Comparison of ENCODE assay signal across 1 cellular context in genomic region chr15:65791335-65792129, GRCh38.
A peak's percentile ranks its signal among the peaks of the same experiment; 100 is the strongest.
TF ChIP-seq lines count a peak whose summit lies in the region.

No MANE protein-coding gene starts in this region.

TF ChIP-seq in GM12878, 131 proteins besides CTCF, POLR2A, EP300 and RAD21 (continued from another document and continues in another):
- TF ChIP-seq, protein P1, sequence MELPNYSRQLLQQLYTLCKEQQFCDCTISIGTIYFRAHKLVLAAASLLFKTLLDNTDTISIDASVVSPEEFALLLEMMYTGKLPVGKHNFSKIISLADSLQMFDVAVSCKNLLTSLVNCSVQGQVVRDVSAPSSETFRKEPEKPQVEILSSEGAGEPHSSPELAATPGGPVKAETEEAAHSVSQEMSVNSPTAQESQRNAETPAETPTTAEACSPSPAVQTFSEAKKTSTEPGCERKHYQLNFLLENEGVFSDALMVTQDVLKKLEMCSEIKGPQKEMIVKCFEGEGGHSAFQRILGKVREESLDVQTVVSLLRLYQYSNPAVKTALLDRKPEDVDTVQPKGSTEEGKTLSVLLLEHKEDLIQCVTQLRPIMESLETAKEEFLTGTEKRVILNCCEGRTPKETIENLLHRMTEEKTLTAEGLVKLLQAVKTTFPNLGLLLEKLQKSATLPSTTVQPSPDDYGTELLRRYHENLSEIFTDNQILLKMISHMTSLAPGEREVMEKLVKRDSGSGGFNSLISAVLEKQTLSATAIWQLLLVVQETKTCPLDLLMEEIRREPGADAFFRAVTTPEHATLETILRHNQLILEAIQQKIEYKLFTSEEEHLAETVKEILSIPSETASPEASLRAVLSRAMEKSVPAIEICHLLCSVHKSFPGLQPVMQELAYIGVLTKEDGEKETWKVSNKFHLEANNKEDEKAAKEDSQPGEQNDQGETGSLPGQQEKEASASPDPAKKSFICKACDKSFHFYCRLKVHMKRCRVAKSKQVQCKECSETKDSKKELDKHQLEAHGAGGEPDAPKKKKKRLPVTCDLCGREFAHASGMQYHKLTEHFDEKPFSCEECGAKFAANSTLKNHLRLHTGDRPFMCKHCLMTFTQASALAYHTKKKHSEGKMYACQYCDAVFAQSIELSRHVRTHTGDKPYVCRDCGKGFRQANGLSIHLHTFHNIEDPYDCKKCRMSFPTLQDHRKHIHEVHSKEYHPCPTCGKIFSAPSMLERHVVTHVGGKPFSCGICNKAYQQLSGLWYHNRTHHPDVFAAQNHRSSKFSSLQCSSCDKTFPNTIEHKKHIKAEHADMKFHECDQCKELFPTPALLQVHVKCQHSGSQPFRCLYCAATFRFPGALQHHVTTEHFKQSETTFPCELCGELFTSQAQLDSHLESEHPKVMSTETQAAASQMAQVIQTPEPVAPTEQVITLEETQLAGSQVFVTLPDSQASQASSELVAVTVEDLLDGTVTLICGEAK (IDR thresholded peaks at IDR 0.05; ENCODE audit: borderline replicate concordance) = no peak
- TF ChIP-seq ZZZ3 (IDR thresholded peaks at IDR 0.05; ENCODE audit: control insufficient read depth, insufficient read length, low read depth) (no peak), ZNF217 (IDR thresholded peaks at IDR 0.05) (no peak), RB1 (IDR thresholded peaks at IDR 0.05; ENCODE audit: borderline replicate concordance) (no peak), MTA2 (IDR thresholded peaks at IDR 0.05; ENCODE audit: low read depth) (peak; percentile 39; the same call in 1 of the 2 replicates), KAT2A (conservative IDR thresholded peaks at IDR 0.05; ENCODE audit: control insufficient read depth, low read depth, low read length) (no peak), CREM (IDR thresholded peaks at IDR 0.05; ENCODE audit: low read depth) (no peak), BACH1 (IDR thresholded peaks at IDR 0.05; ENCODE audit: borderline replicate concordance) (peak; percentile 84), YBX1 (IDR thresholded peaks at IDR 0.05) (no peak), PRDM15 (CRISPR knock-in tag; IDR thresholded peaks at IDR 0.05) (no peak), POLR2AphosphoS2 (IDR thresholded peaks at IDR 0.05; ENCODE audit: low read depth, low read length) (peak; percentile 60; the same call in 1 of the 2 replicates), HSF1 (IDR thresholded peaks at IDR 0.05; ENCODE audit: low read depth, low read length) (no peak), ASH2L (IDR thresholded peaks at IDR 0.05; ENCODE audit: borderline replicate concordance, low read depth) (no peak), SPI1 (IDR thresholded peaks at IDR 0.05; ENCODE audit: borderline replicate concordance, insufficient read depth, low read depth, low read length) (no peak), IKZF2 (IDR thresholded peaks at IDR 0.05) (peak; percentile 63 to 74), SREBF2 (IDR thresholded peaks at IDR 0.05; ENCODE audit: low read length) (no peak), MTA3 (IDR thresholded peaks at IDR 0.05; ENCODE audit: borderline replicate concordance, low read length) (no peak), YY1 (IDR thresholded peaks at IDR 0.05; ENCODE audit: low read depth, low read length) (no peak), IRF4 (IDR thresholded peaks at IDR 0.05; ENCODE audit: low read depth, low read length) (no peak), ZNF207 (IDR thresholded peaks at IDR 0.05; ENCODE audit: borderline replicate concordance) (no peak), CEBPB (IDR thresholded peaks at IDR 0.05; ENCODE audit: borderline replicate concordance in 1 of 2, low read depth in 2 of 2, low read length in 2 of 2) (no peak), MYB (IDR thresholded peaks at IDR 0.05; ENCODE audit: borderline replicate concordance, low read depth, low read length) (no peak), RFX5 (IDR thresholded peaks at IDR 0.05; ENCODE audit: low read depth, low read length) (no peak), TCF12 (IDR thresholded peaks at IDR 0.05; ENCODE audit: low read depth, low read length) (peak; percentile 81; the same call in 1 of the 2 replicates), TCF3 (IDR thresholded peaks at IDR 0.05; ENCODE audit: borderline replicate concordance, insufficient read depth, low read depth, low read length) (0 out of 2 replicates have a peak, but pooled peaks have one; percentile 70), BCL11A (IDR thresholded peaks at IDR 0.05; ENCODE audit: low read depth, low read length) (no peak), SRF (IDR thresholded peaks at IDR 0.05; ENCODE audit: low read depth in 2 of 2, low read length in 2 of 2) (no peak), CREB1 (IDR thresholded peaks at IDR 0.05; ENCODE audit: low read depth) (no peak; the same call in 1 of the 2 replicates), IKZF1 (conservative IDR thresholded peaks at IDR 0.05) (peak; percentile 73), BCL3 (IDR thresholded peaks at IDR 0.05; ENCODE audit: borderline replicate concordance, insufficient read depth, low read depth, low read length, poor library complexity, severe bottlenecking) (peak; percentile 38), HDGF (IDR thresholded peaks at IDR 0.05) (no peak), MEF2A (IDR thresholded peaks at IDR 0.05; ENCODE audit: insufficient read depth, low read depth, low read length) (no peak), PAX5 (IDR thresholded peaks at IDR 0.05; ENCODE audit: borderline replicate concordance, low read depth, low read length) (no peak), SMAD5 (IDR thresholded peaks at IDR 0.05; ENCODE audit: low read depth) (no peak), PAX8 (IDR thresholded peaks at IDR 0.05) (no peak), NFXL1 (IDR thresholded peaks at IDR 0.05; ENCODE audit: borderline replicate concordance) (no peak), BRCA1 (IDR thresholded peaks at IDR 0.05; ENCODE audit: low read depth, low read length) (no peak; the same call in 1 of the 2 replicates), DPF2 (IDR thresholded peaks at IDR 0.05) (peak; percentile 43; the same call in 1 of the 2 replicates), TARDBP (IDR thresholded peaks at IDR 0.05; ENCODE audit: borderline replicate concordance) (no peak), TCF7 (IDR thresholded peaks at IDR 0.05; ENCODE audit: borderline replicate concordance) (peak; percentile 60; the same call in 1 of the 2 replicates), STAT3 (IDR thresholded peaks at IDR 0.05; ENCODE audit: low read depth, low read length) (no peak), ZNF24 (IDR thresholded peaks at IDR 0.05) (no peak), RBBP5 (conservative IDR thresholded peaks at IDR 0.05) (no peak)
- TF ChIP-seq, protein P2, sequence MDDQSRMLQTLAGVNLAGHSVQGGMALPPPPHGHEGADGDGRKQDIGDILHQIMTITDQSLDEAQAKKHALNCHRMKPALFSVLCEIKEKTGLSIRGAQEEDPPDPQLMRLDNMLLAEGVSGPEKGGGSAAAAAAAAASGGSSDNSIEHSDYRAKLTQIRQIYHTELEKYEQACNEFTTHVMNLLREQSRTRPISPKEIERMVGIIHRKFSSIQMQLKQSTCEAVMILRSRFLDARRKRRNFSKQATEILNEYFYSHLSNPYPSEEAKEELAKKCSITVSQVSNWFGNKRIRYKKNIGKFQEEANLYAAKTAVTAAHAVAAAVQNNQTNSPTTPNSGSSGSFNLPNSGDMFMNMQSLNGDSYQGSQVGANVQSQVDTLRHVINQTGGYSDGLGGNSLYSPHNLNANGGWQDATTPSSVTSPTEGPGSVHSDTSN (IDR thresholded peaks at IDR 0.05; ENCODE audit: insufficient replicate concordance, low read depth, low read length) = no peak
- TF ChIP-seq, protein P3, sequence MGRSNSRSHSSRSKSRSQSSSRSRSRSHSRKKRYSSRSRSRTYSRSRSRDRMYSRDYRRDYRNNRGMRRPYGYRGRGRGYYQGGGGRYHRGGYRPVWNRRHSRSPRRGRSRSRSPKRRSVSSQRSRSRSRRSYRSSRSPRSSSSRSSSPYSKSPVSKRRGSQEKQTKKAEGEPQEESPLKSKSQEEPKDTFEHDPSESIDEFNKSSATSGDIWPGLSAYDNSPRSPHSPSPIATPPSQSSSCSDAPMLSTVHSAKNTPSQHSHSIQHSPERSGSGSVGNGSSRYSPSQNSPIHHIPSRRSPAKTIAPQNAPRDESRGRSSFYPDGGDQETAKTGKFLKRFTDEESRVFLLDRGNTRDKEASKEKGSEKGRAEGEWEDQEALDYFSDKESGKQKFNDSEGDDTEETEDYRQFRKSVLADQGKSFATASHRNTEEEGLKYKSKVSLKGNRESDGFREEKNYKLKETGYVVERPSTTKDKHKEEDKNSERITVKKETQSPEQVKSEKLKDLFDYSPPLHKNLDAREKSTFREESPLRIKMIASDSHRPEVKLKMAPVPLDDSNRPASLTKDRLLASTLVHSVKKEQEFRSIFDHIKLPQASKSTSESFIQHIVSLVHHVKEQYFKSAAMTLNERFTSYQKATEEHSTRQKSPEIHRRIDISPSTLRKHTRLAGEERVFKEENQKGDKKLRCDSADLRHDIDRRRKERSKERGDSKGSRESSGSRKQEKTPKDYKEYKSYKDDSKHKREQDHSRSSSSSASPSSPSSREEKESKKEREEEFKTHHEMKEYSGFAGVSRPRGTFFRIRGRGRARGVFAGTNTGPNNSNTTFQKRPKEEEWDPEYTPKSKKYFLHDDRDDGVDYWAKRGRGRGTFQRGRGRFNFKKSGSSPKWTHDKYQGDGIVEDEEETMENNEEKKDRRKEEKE (IDR thresholded peaks at IDR 0.05) = no peak
- TF ChIP-seq, protein P4, sequence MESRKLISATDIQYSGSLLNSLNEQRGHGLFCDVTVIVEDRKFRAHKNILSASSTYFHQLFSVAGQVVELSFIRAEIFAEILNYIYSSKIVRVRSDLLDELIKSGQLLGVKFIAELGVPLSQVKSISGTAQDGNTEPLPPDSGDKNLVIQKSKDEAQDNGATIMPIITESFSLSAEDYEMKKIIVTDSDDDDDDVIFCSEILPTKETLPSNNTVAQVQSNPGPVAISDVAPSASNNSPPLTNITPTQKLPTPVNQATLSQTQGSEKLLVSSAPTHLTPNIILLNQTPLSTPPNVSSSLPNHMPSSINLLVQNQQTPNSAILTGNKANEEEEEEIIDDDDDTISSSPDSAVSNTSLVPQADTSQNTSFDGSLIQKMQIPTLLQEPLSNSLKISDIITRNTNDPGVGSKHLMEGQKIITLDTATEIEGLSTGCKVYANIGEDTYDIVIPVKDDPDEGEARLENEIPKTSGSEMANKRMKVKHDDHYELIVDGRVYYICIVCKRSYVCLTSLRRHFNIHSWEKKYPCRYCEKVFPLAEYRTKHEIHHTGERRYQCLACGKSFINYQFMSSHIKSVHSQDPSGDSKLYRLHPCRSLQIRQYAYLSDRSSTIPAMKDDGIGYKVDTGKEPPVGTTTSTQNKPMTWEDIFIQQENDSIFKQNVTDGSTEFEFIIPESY (IDR thresholded peaks at IDR 0.05) = no peak
- TF ChIP-seq, protein P5, sequence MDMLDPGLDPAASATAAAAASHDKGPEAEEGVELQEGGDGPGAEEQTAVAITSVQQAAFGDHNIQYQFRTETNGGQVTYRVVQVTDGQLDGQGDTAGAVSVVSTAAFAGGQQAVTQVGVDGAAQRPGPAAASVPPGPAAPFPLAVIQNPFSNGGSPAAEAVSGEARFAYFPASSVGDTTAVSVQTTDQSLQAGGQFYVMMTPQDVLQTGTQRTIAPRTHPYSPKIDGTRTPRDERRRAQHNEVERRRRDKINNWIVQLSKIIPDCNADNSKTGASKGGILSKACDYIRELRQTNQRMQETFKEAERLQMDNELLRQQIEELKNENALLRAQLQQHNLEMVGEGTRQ (IDR thresholded peaks at IDR 0.05; ENCODE audit: borderline replicate concordance, low read depth, low read length) = no peak
- TF ChIP-seq, protein P6, sequence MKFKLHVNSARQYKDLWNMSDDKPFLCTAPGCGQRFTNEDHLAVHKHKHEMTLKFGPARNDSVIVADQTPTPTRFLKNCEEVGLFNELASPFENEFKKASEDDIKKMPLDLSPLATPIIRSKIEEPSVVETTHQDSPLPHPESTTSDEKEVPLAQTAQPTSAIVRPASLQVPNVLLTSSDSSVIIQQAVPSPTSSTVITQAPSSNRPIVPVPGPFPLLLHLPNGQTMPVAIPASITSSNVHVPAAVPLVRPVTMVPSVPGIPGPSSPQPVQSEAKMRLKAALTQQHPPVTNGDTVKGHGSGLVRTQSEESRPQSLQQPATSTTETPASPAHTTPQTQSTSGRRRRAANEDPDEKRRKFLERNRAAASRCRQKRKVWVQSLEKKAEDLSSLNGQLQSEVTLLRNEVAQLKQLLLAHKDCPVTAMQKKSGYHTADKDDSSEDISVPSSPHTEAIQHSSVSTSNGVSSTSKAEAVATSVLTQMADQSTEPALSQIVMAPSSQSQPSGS (IDR thresholded peaks at IDR 0.05; ENCODE audit: low read length) = no peak
